In genomic region chr18:23927821-23928746, GRCh38 we compare ENCODE assay signal across 1 cellular context.
TF ChIP-seq lines count a peak whose summit lies in the region.

No MANE protein-coding gene starts in this region.

TF ChIP-seq in SK-N-SH treated with all-trans-retinoic acid at 6 μM for 48 hours, 23 proteins besides CTCF, POLR2A, EP300 and RAD21 (continued from another document):
- 0 out of 2 replicates have a peak, but pooled peaks have one; percentile 41 for TF ChIP-seq TSHZ2 (CRISPR knock-in tag; IDR thresholded peaks at IDR 0.05)
- TF ChIP-seq ZNF565 (CRISPR knock-in tag; conservative IDR thresholded peaks at IDR 0.05; ENCODE audit: low read depth) = no peak
- peak; percentile 75 for TF ChIP-seq ISL1 (CRISPR knock-in tag; IDR thresholded peaks at IDR 0.05)
- no peak for TF ChIP-seq CSRNP3 (CRISPR knock-in tag; IDR thresholded peaks at IDR 0.05)
- no peak for TF ChIP-seq PPARA (CRISPR knock-in tag; IDR thresholded peaks at IDR 0.05; ENCODE audit: borderline replicate concordance)
- no peak for TF ChIP-seq ZNF70 (CRISPR knock-in tag; IDR thresholded peaks at IDR 0.05)
- 0 out of 2 replicates have a peak, but pooled peaks have one; percentile 26 for TF ChIP-seq TCF4 (CRISPR knock-in tag; IDR thresholded peaks at IDR 0.05; ENCODE audit: borderline replicate concordance)
- peak; percentile 19; the same call in 1 of the 2 replicates for TF ChIP-seq ZNF8 (CRISPR knock-in tag; IDR thresholded peaks at IDR 0.05)
- 0 out of 2 replicates have a peak, but pooled peaks have one; percentile 64 for TF ChIP-seq CSDC2 (CRISPR knock-in tag; IDR thresholded peaks at IDR 0.05)
- TF ChIP-seq ZC3H10 (CRISPR knock-in tag; IDR thresholded peaks at IDR 0.05) = no peak
